1 cellular context compared by ENCODE assay signal in the genomic region with DNA sequence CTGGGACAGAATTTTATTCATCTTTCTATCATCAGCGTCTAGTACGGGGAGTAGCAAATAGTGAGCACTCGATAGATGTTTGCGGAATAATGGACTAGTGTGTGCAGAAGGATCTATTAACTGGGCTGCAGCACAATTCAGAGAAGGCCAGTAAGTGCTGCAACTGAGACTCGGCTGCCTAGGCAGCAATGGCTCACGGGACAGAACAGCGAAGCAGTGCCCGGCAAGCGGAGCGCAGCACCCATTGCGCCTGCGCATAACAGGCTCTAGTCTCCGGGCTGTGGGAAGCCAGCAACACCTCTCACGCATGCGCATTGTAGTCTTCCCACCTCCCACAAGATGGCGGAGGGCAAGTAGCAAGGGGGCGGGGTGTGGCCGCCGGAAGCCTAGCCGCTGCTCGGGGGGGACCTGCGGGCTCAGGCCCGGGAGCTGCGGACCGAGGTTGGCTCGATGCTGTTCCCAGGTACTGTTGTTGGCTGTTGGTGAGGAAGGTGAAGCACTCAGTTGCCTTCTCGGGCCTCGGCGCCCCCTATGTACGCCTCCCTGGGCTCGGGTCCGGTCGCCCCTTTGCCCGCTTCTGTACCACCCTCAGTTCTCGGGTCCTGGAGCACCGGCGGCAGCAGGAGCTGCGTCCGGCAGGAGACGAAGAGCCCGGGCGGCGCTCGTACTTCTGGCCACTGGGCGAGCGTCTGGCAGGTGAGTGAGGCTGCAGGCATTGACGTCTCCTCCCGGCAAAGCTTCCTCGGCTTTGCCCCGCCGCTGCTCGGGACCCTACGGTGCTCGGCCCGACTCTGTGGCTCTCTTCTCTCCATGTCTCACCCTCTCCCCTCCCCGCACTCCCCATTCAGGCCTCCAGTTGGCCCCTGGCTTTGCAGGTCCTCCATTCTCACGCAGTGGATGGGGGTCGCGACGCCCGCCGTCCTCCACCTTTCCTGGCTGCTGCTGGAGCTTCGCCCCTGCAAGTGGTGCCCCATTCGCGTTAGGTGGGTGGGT.
TF ChIP-seq lines count a peak whose summit lies in the region.

No MANE protein-coding gene starts in this region.

TF ChIP-seq in HEK293, 187 proteins besides CTCF, POLR2A, EP300 and RAD21 (continued from another document and continues in another):
- TF ChIP-seq ZNF239 (tag by site-specific recombination; IDR thresholded peaks at IDR 0.05): no peak
- TF ChIP-seq ZXDB (tag by site-specific recombination; IDR thresholded peaks at IDR 0.05): peak; percentile 76; the same call in 1 of the 2 replicates
- TF ChIP-seq REPIN1 (tag by site-specific recombination; IDR thresholded peaks at IDR 0.05; ENCODE audit: low read depth): 0 out of 2 replicates have a peak, but pooled peaks have one; percentile 69
- no peak for TF ChIP-seq ZNF510 (tag by site-specific recombination; IDR thresholded peaks at IDR 0.05; ENCODE audit: insufficient replicate concordance)
- no peak for TF ChIP-seq ZNF830 (tag by site-specific recombination; IDR thresholded peaks at IDR 0.05; ENCODE audit: low read depth)
- TF ChIP-seq YY2 (tag by site-specific recombination; IDR thresholded peaks at IDR 0.05): peak; percentile 64; the same call in 1 of the 2 replicates
- TF ChIP-seq, protein P1, sequence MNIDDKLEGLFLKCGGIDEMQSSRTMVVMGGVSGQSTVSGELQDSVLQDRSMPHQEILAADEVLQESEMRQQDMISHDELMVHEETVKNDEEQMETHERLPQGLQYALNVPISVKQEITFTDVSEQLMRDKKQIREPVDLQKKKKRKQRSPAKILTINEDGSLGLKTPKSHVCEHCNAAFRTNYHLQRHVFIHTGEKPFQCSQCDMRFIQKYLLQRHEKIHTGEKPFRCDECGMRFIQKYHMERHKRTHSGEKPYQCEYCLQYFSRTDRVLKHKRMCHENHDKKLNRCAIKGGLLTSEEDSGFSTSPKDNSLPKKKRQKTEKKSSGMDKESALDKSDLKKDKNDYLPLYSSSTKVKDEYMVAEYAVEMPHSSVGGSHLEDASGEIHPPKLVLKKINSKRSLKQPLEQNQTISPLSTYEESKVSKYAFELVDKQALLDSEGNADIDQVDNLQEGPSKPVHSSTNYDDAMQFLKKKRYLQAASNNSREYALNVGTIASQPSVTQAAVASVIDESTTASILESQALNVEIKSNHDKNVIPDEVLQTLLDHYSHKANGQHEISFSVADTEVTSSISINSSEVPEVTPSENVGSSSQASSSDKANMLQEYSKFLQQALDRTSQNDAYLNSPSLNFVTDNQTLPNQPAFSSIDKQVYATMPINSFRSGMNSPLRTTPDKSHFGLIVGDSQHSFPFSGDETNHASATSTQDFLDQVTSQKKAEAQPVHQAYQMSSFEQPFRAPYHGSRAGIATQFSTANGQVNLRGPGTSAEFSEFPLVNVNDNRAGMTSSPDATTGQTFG (tag by site-specific recombination; IDR thresholded peaks at IDR 0.05; ENCODE audit: borderline replicate concordance): no peak
- no peak for TF ChIP-seq ZNF184 (tag by site-specific recombination; IDR thresholded peaks at IDR 0.05)
- TF ChIP-seq, protein P2, sequence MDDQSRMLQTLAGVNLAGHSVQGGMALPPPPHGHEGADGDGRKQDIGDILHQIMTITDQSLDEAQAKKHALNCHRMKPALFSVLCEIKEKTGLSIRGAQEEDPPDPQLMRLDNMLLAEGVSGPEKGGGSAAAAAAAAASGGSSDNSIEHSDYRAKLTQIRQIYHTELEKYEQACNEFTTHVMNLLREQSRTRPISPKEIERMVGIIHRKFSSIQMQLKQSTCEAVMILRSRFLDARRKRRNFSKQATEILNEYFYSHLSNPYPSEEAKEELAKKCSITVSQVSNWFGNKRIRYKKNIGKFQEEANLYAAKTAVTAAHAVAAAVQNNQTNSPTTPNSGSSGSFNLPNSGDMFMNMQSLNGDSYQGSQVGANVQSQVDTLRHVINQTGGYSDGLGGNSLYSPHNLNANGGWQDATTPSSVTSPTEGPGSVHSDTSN (CRISPR knock-in tag; IDR thresholded peaks at IDR 0.05): no peak
- TF ChIP-seq ZNF626 (tag by site-specific recombination; IDR thresholded peaks at IDR 0.05): no peak
- no peak for TF ChIP-seq ZNF292 (tag by site-specific recombination; IDR thresholded peaks at IDR 0.05; ENCODE audit: borderline replicate concordance, low read depth)
- no peak for TF ChIP-seq HOXC10 (CRISPR knock-in tag; IDR thresholded peaks at IDR 0.05)
- TF ChIP-seq, protein P3, sequence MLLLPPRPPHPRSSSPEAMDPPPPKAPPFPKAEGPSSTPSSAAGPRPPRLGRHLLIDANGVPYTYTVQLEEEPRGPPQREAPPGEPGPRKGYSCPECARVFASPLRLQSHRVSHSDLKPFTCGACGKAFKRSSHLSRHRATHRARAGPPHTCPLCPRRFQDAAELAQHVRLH (tag by site-specific recombination; IDR thresholded peaks at IDR 0.05): peak; percentile 14; the same call in 1 of the 2 replicates
- TF ChIP-seq ZNF248 (tag by site-specific recombination; IDR thresholded peaks at IDR 0.05): no peak
- no peak for TF ChIP-seq ZSCAN5A (tag by site-specific recombination; IDR thresholded peaks at IDR 0.05)
- TF ChIP-seq ZNF544 (tag by site-specific recombination; IDR thresholded peaks at IDR 0.05): no peak
- no peak for TF ChIP-seq RBAK (tag by site-specific recombination; IDR thresholded peaks at IDR 0.05)
- peak; percentile 55; the same call in 1 of the 2 replicates for TF ChIP-seq GFI1B (tag by site-specific recombination; IDR thresholded peaks at IDR 0.05)
- TF ChIP-seq ZNF394 (tag by site-specific recombination; IDR thresholded peaks at IDR 0.05; ENCODE audit: borderline replicate concordance): peak; percentile 92
- no peak for TF ChIP-seq TCF7L2 (IDR thresholded peaks at IDR 0.05; ENCODE audit: borderline replicate concordance, low read depth, low read length)
- no peak for TF ChIP-seq ZNF791 (tag by site-specific recombination; IDR thresholded peaks at IDR 0.05)
- TF ChIP-seq ZNF140 (tag by site-specific recombination; IDR thresholded peaks at IDR 0.05): no peak
- TF ChIP-seq, protein P4, sequence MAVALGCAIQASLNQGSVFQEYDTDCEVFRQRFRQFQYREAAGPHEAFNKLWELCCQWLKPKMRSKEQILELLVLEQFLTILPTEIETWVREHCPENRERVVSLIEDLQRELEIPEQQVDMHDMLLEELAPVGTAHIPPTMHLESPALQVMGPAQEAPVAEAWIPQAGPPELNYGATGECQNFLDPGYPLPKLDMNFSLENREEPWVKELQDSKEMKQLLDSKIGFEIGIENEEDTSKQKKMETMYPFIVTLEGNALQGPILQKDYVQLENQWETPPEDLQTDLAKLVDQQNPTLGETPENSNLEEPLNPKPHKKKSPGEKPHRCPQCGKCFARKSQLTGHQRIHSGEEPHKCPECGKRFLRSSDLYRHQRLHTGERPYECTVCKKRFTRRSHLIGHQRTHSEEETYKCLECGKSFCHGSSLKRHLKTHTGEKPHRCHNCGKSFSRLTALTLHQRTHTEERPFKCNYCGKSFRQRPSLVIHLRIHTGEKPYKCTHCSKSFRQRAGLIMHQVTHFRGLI (tag by site-specific recombination; IDR thresholded peaks at IDR 0.05): no peak
- TF ChIP-seq ZNF560 (tag by site-specific recombination; IDR thresholded peaks at IDR 0.05; ENCODE audit: borderline replicate concordance): no peak
- TF ChIP-seq OSR2 (tag by site-specific recombination; IDR thresholded peaks at IDR 0.05): peak; percentile 82
- TF ChIP-seq ZNF658 (tag by site-specific recombination; IDR thresholded peaks at IDR 0.05): no peak
- TF ChIP-seq ZNF701 (tag by site-specific recombination; IDR thresholded peaks at IDR 0.05): no peak
- TF ChIP-seq ZBTB20 (tag by site-specific recombination; IDR thresholded peaks at IDR 0.05): peak; percentile 97
- no peak for TF ChIP-seq ZNF274 (IDR thresholded peaks at IDR 0.05; ENCODE audit: low read length)
- TF ChIP-seq ZNF274 (tag by site-specific recombination; IDR thresholded peaks at IDR 0.05; ENCODE audit: borderline replicate concordance): no peak
- no peak for TF ChIP-seq ZNF174 (tag by site-specific recombination; IDR thresholded peaks at IDR 0.05)
- TF ChIP-seq EGR2 (tag by site-specific recombination; IDR thresholded peaks at IDR 0.05; ENCODE audit: low read depth): no peak
- TF ChIP-seq GLIS2 (tag by site-specific recombination; IDR thresholded peaks at IDR 0.05): peak; percentile 95
- TF ChIP-seq ZNF48 (tag by site-specific recombination; IDR thresholded peaks at IDR 0.05): no peak
- TF ChIP-seq ZNF362 (tag by site-specific recombination; IDR thresholded peaks at IDR 0.05): no peak
- TF ChIP-seq ZNF776 (tag by site-specific recombination; IDR thresholded peaks at IDR 0.05; ENCODE audit: borderline replicate concordance): no peak
- TF ChIP-seq KLF10 (tag by site-specific recombination; IDR thresholded peaks at IDR 0.05): peak; percentile 48; the same call in 1 of the 2 replicates
- TF ChIP-seq ZFP41 (tag by site-specific recombination; IDR thresholded peaks at IDR 0.05; ENCODE audit: borderline replicate concordance): no peak
- TF ChIP-seq ZNF621 (tag by site-specific recombination; IDR thresholded peaks at IDR 0.05): no peak
- TF ChIP-seq ZBTB17 (tag by site-specific recombination; IDR thresholded peaks at IDR 0.05): peak; percentile 95
- no peak for TF ChIP-seq HOXD13 (CRISPR knock-in tag; IDR thresholded peaks at IDR 0.05; ENCODE audit: borderline replicate concordance)
- TF ChIP-seq ZNF175 (tag by site-specific recombination; IDR thresholded peaks at IDR 0.05): no peak
- TF ChIP-seq ZNF302 (tag by site-specific recombination; IDR thresholded peaks at IDR 0.05; ENCODE audit: low read depth): no peak
- TF ChIP-seq GLI4 (tag by site-specific recombination; IDR thresholded peaks at IDR 0.05): no peak
- 0 out of 2 replicates have a peak, but pooled peaks have one; percentile 61 for TF ChIP-seq ZBTB7A (tag by site-specific recombination; IDR thresholded peaks at IDR 0.05; ENCODE audit: low read depth)
- TF ChIP-seq, protein P5, sequence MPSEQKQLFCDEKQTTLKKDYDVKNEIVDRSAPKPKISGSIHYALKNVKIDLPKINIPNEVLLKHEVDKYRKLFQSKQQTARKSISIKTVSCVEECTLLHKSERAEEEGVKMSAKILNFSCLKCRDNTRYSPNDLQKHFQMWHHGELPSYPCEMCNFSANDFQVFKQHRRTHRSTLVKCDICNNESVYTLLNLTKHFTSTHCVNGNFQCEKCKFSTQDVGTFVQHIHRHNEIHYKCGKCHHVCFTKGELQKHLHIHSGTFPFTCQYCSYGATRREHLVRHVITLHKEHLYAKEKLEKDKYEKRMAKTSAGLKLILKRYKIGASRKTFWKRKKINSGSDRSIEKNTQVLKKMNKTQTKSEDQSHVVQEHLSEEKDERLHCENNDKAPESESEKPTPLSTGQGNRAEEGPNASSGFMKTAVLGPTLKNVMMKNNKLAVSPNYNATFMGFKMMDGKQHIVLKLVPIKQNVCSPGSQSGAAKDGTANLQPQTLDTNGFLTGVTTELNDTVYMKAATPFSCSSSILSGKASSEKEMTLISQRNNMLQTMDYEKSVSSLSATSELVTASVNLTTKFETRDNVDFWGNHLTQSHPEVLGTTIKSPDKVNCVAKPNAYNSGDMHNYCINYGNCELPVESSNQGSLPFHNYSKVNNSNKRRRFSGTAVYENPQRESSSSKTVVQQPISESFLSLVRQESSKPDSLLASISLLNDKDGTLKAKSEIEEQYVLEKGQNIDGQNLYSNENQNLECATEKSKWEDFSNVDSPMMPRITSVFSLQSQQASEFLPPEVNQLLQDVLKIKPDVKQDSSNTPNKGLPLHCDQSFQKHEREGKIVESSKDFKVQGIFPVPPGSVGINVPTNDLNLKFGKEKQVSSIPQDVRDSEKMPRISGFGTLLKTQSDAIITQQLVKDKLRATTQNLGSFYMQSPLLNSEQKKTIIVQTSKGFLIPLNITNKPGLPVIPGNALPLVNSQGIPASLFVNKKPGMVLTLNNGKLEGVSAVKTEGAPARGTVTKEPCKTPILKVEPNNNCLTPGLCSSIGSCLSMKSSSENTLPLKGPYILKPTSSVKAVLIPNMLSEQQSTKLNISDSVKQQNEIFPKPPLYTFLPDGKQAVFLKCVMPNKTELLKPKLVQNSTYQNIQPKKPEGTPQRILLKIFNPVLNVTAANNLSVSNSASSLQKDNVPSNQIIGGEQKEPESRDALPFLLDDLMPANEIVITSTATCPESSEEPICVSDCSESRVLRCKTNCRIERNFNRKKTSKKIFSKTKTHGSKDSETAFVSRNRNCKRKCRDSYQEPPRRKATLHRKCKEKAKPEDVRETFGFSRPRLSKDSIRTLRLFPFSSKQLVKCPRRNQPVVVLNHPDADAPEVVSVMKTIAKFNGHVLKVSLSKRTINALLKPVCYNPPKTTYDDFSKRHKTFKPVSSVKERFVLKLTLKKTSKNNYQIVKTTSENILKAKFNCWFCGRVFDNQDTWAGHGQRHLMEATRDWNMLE (tag by site-specific recombination; conservative IDR thresholded peaks at IDR 0.05; ENCODE audit: low read depth): peak; percentile 52
- TF ChIP-seq ZNF2 (tag by site-specific recombination; IDR thresholded peaks at IDR 0.05): peak; percentile 73; the same call in 1 of the 2 replicates
- 0 out of 2 replicates have a peak, but pooled peaks have one; percentile 12 for TF ChIP-seq ZNF423 (tag by site-specific recombination; IDR thresholded peaks at IDR 0.05)
